ENCODE assay signal across 18 cellular contexts in genomic region chr15:51343466-51343865, GRCh38. TPM values are rescaled to one million over a fixed set of nuclear protein-coding genes. Genes with fewer than 3 reads are reported as not detected.
A peak's percentile ranks its signal among the peaks of the same experiment; 100 is the strongest.
DNase-seq lines count a peak whose midpoint lies in the region; ATAC-seq and TF ChIP-seq lines count a peak whose summit lies in the region.
"Had no signal": no experiment of that assay in that cellular context is flagged by ENCODE, and none has a peak within 500 bp of the region (broad histone marks: within the 10 kb centered on the region; RNA-seq: fewer than 3 reads in every experiment).

No MANE protein-coding gene starts in this region.

- H3K9me3 ChIP-seq in ascending aorta (no peaks in the 10 kb centered on the region), tibial artery (no peaks in the 10 kb centered on the region)
- H3K9me3 ChIP-seq: BE2C had no signal

- H3K4me1 ChIP-seq in ascending aorta: peaks cover 0 to 13% of the 10 kb centered on the region in 2 donors
- peaks cover 0 to 61% (median 24%) of the 10 kb centered on the region in 4 donors for H3K4me1 ChIP-seq in tibial artery

- peak overlapping the region; percentile 33 to 39 for H3K27ac ChIP-seq in ascending aorta
- peak overlapping the region; percentile 95 for H3K27ac ChIP-seq in substantia nigra (ENCODE audit: low read depth, low read length, poor library complexity, severe bottlenecking)
- H3K27ac ChIP-seq in tibial artery: peak overlapping the region; percentile 96 to 98

- no peak for TF ChIP-seq CTCF in ascending aorta (IDR thresholded peaks at IDR 0.05)
- no peak for TF ChIP-seq CTCF in neural crest cell (conservative IDR thresholded peaks at IDR 0.05)
- TF ChIP-seq CTCF in tibial artery (IDR thresholded peaks at IDR 0.05): no peak

- no peaks in the 10 kb centered on the region for H3K36me3 ChIP-seq in ascending aorta
- H3K36me3 ChIP-seq in tibial artery: no peaks in the 10 kb centered on the region
- H3K36me3 ChIP-seq: BE2C had no signal

- H3K27me3 ChIP-seq in ascending aorta (no peaks in the 10 kb centered on the region), tibial artery (no peaks in the 10 kb centered on the region)

- intact Hi-C loops in ascending aorta (cut with DNase I) (no loop called here), tibial artery (cut with DNase I; ENCODE audit: low total_unique reads) (no loop called here)

- H3K36me3 Mint-ChIP-seq in neural crest cell (ENCODE audit: low read depth): no peaks in the 10 kb centered on the region
- H3K36me3 Mint-ChIP-seq: CD4-positive, CD25-positive, alpha-beta regulatory T cell; CD8-positive, alpha-beta memory T cell had no signal

- H3K4me3 ChIP-seq in ascending aorta: no peak overlapping the region
- H3K4me3 ChIP-seq in tibial artery: no peak overlapping the region
- H3K4me3 ChIP-seq: GM23338 had no signal

- DNase-seq in ascending aorta (ENCODE audit: low spot score in 2 of 2) (no peak), neural crest cell (ENCODE audit: low read depth, low spot score) (no peak), substantia nigra (lab: John Stamatoyannopoulos, UW) (no peak), tibial artery (no peak), NCI-H2081 treated with DMSO at 0.1 percent for 48 hours (lab: John Stamatoyannopoulos, UW) (no peak), NCI-H2227 treated with DMSO at 0.1 percent for 48 hours (lab: John Stamatoyannopoulos, UW) (no peak)
- DNase-seq in activated naive CD4-positive, alpha-beta T cell treated with anti-CD3 and anti-CD28 coated beads, Interleukin-2, amount 50 U/mL, for 16 hours: no peak
- DNase-seq: ACHN; BE2C; CD4-positive, CD25-positive, alpha-beta regulatory T cell; CD8-positive, alpha-beta memory T cell; COR-L47; DMS 273 treated with DMSO at 0.1 percent for 48 hours; HCEC 1CT; HFFc6 had no signal

- H3K4me3 Mint-ChIP-seq in neural crest cell: peak overlapping the region; percentile 25
- H3K4me3 Mint-ChIP-seq: CD4-positive, CD25-positive, alpha-beta regulatory T cell; CD8-positive, alpha-beta memory T cell; GM23338; HFFc6 had no signal

- H3K9me3 Mint-ChIP-seq in neural crest cell: peaks cover 3% of the 10 kb centered on the region
- H3K9me3 Mint-ChIP-seq: GM23338, HFFc6 had no signal

- no peaks in the 10 kb centered on the region for H3K4me1 Mint-ChIP-seq in neural crest cell
- H3K4me1 Mint-ChIP-seq: CD8-positive, alpha-beta memory T cell; GM23338 had no signal

- no peak overlapping the region for H3K27ac Mint-ChIP-seq in neural crest cell (ENCODE audit: unreplicated experiment)
- H3K27ac Mint-ChIP-seq: CD4-positive, CD25-positive, alpha-beta regulatory T cell; GM23338; HFFc6 had no signal

- ATAC-seq in HG02642 (IDR thresholded peaks at IDR 0.05; ENCODE audit: poor library complexity, unreplicated experiment): no peak
- ATAC-seq: GM23338 had no signal

- H3K27me3 Mint-ChIP-seq in neural crest cell (ENCODE audit: low read depth): peaks cover 59% of the 10 kb centered on the region

RNA-seq across cellular contexts. Expression of gene GLDN, which starts 2.0 kb away (rescaled TPM):
- total RNA-seq in ascending aorta (3.4 TPM), neural crest cell (1.7 and 2.4 TPM in 2 replicates)
- total RNA-seq: CD4-positive, CD25-positive, alpha-beta regulatory T cell; CD8-positive, alpha-beta memory T cell; HFFc6 had no signal

RNA-seq across cellular contexts. Expression of gene CYP19A1, which starts 5.1 kb away (rescaled TPM):
- total RNA-seq in ascending aorta (95.7 TPM), neural crest cell (not detected in 2 replicates)
- total RNA-seq: CD8-positive, alpha-beta memory T cell; GM23338; HT-29 had no signal

Comparison
In these comparisons a context has a peak if more than half of its experiments do, and no peak if none do; other contexts are left out.
1. H3K27ac ChIP-seq: peak in every context shown above with its lines; median percentile 97 in tibial artery; 95 in substantia nigra; 36 in ascending aorta.
2. RNA of gene CYP19A1, which starts 5.1 kb away (total RNA-seq): 95.7 TPM in ascending aorta (single experiment); not detected in neural crest cell; every median in the first group is over 10 times any median in the second.